In genomic region chr2:224334083-224334482, GRCh38 we compare ENCODE assay signal across 18 cellular contexts.
"Had no signal": no experiment of that assay in that cellular context is flagged by ENCODE, and none has a peak within 500 bp of the region (broad histone marks: within the 10 kb centered on the region; RNA-seq: fewer than 3 reads in every experiment).

No MANE protein-coding gene starts in this region.

- H3K4me1 ChIP-seq: SJSA1 had no signal

- DNase-seq: IMR-90, Karpas-422, KG1, MG63, NCI-H1092 treated with DMSO at 0.1 percent for 48 hours, NCI-H1436, NCI-H187, NCI-H2029 treated with DMSO at 0.1 percent for 48 hours, NCI-H2171 treated with DMSO at 0.1 percent for 48 hours, NCI-H345, NCI-H446 treated with DMSO at 0.1 percent for 48 hours, NCI-H510A treated with DMSO at 0.1 percent for 48 hours, NCI-H526, Right ventricle myocardium superior, RPMI8226, SIG-M5 had no signal

- H3K27ac ChIP-seq: SJSA1, SK-N-MC had no signal

- H3K27me3 ChIP-seq: MG63, SJSA1 had no signal

- H3K36me3 ChIP-seq: MG63, SJSA1 had no signal

- H3K4me3 ChIP-seq: MG63, SJSA1, SK-N-MC had no signal

- H3K9me3 ChIP-seq: MG63, SJSA1 had no signal
